ENCODE assay signal across 24 cellular contexts in genomic region chr4:73053076-73053475, GRCh38. TPM values are rescaled to one million over a fixed set of nuclear protein-coding genes. Genes with fewer than 3 reads are reported as not detected.
DNase-seq lines count a peak whose midpoint lies in the region; ATAC-seq, FAIRE-seq and TF ChIP-seq lines count a peak whose summit lies in the region.
"Had no signal": no experiment of that assay in that cellular context is flagged by ENCODE, and none has a peak within 500 bp of the region (broad histone marks: within the 10 kb centered on the region; RNA-seq: fewer than 3 reads in every experiment).

No MANE protein-coding gene starts in this region.

- H3K4me3 ChIP-seq in breast epithelium (no peak overlapping the region), astrocyte (ENCODE audit: insufficient read depth, low read depth, low read length) (no peak overlapping the region), fibroblast of mammary gland (ENCODE audit: control insufficient read depth, low read depth, low read length) (no peak overlapping the region)

- intact Hi-C loops in MCF 10A (cut with micrococcal nuclease), result no loop called here
- intact Hi-C loops in breast epithelium (cut with DNase I; ENCODE audit: low total_unique reads), result no loop called here

- DNase-seq in MCF 10A (ENCODE audit: unreplicated experiment), result peak; percentile 17
- no peak for DNase-seq in breast epithelium (ENCODE audit: low spot score in 2 of 2)
- DNase-seq in astrocyte (ENCODE audit: low read depth), result peak; percentile 13
- DNase-seq in fibroblast of mammary gland (ENCODE audit: low read depth), result peak; percentile 4
- no peak for DNase-seq in inferior parietal cortex (ENCODE audit: extremely low spot score)
- DNase-seq in NCI-H446 (lab: John Stamatoyannopoulos, UW), result no peak
- no peak for DNase-seq in immature natural killer cell
- DNase-seq: 8988T; C1 segment of cervical spinal cord; CD8-positive, alpha-beta T cell; DMS53; H9; HFFc6; KG1; NCI-H1417; NCI-H1694 treated with DMSO at 0.1 percent for 48 hours; NCI-H2081 treated with DMSO at 0.1 percent for 48 hours; NCI-H2171 treated with DMSO at 0.1 percent for 48 hours; NCI-H526 treated with DMSO at 0.1 percent for 48 hours; RPMI8226; SHP77 had no signal

- no peak overlapping the region for H2AFZ ChIP-seq in astrocyte (ENCODE audit: low read depth, low read length)

- H3K27ac ChIP-seq in breast epithelium, result no peak overlapping the region
- no peak overlapping the region for H3K27ac ChIP-seq in astrocyte (ENCODE audit: low read depth, low read length)
- H3K27ac ChIP-seq: HL-60 had no signal

- no peaks in the 10 kb centered on the region for H3K9me3 Mint-ChIP-seq in MCF 10A (ENCODE audit: unreplicated experiment)
- no peaks in the 10 kb centered on the region for H3K9me3 Mint-ChIP-seq in astrocyte (ENCODE audit: unreplicated experiment)
- H3K9me3 Mint-ChIP-seq in immature natural killer cell, result no peaks in the 10 kb centered on the region
- H3K9me3 Mint-ChIP-seq: CD8-positive, alpha-beta T cell; H9; HFFc6 had no signal

- FAIRE-seq in astrocyte (lab: Jason Lieb, UNC), result no peak
- FAIRE-seq: GM19239 had no signal

- H3K27ac Mint-ChIP-seq in MCF 10A (ENCODE audit: low read depth, unreplicated experiment), result no peak overlapping the region
- no peak overlapping the region for H3K27ac Mint-ChIP-seq in astrocyte (ENCODE audit: unreplicated experiment)
- no peak overlapping the region for H3K27ac Mint-ChIP-seq in immature natural killer cell
- H3K27ac Mint-ChIP-seq: CD8-positive, alpha-beta T cell; HFFc6 had no signal

- H3K4me3 Mint-ChIP-seq in MCF 10A (ENCODE audit: unreplicated experiment), result no peak overlapping the region
- H3K4me3 Mint-ChIP-seq in astrocyte (ENCODE audit: unreplicated experiment), result no peak overlapping the region
- H3K4me3 Mint-ChIP-seq in immature natural killer cell, result no peak overlapping the region
- H3K4me3 Mint-ChIP-seq: CD8-positive, alpha-beta T cell; H9; HFFc6 had no signal

- BruUV-seq in MCF 10A (replicated peaks; lab: Mats Ljungman, UMichigan), result no TSS peak

- H4K20me1 ChIP-seq in astrocyte (ENCODE audit: insufficient read depth, low read length), result no peaks in the 10 kb centered on the region

- POLR2A ChIA-PET in MCF 10A (lab: Yijun Ruan, JAX), result no interaction called here

- no peak for TF ChIP-seq POLR2A in breast epithelium (IDR thresholded peaks at IDR 0.05)

- H3K27me3 ChIP-seq in breast epithelium (no peaks in the 10 kb centered on the region), astrocyte (ENCODE audit: insufficient read depth, low read length) (no peaks in the 10 kb centered on the region)

- H3K4me1 ChIP-seq in breast epithelium, result no peaks in the 10 kb centered on the region
- H3K4me1 ChIP-seq in astrocyte (ENCODE audit: insufficient read depth, low read length), result no peaks in the 10 kb centered on the region

- H3K9me3 ChIP-seq in breast epithelium (no peaks in the 10 kb centered on the region), astrocyte (ENCODE audit: insufficient read depth, low read depth, low read length) (no peaks in the 10 kb centered on the region)

- H3K9ac ChIP-seq in astrocyte (ENCODE audit: low read length), result no peak overlapping the region

- peaks cover 42% of the 10 kb centered on the region for H3K36me3 Mint-ChIP-seq in MCF 10A (ENCODE audit: insufficient read depth, unreplicated experiment)
- H3K36me3 Mint-ChIP-seq in astrocyte (ENCODE audit: low read depth, unreplicated experiment), result peaks cover 5% of the 10 kb centered on the region
- H3K36me3 Mint-ChIP-seq in immature natural killer cell, result peaks cover 13 to 23% (median 15%) of the 10 kb centered on the region in 3 donors

- ATAC-seq in HG02759 (IDR thresholded peaks at IDR 0.05; ENCODE audit: unreplicated experiment), result no peak
- ATAC-seq: CD8-positive, alpha-beta T cell had no signal

- CTCF ChIA-PET in MCF 10A (lab: Yijun Ruan, JAX), result interaction anchor here (0.5 kb wide), 1 partner anchor 9 kb away, joined by 3 read pairs; no protein-coding TSS in a partner anchor

- H3K27me3 Mint-ChIP-seq in MCF 10A (ENCODE audit: insufficient read depth, unreplicated experiment) (no peaks in the 10 kb centered on the region), astrocyte (ENCODE audit: low read depth, unreplicated experiment) (no peaks in the 10 kb centered on the region), immature natural killer cell (ENCODE audit: low read depth in 3 of 3) (no peaks in the 10 kb centered on the region)

- no peaks in the 10 kb centered on the region for H3K4me1 Mint-ChIP-seq in MCF 10A (ENCODE audit: insufficient read depth, unreplicated experiment)
- H3K4me1 Mint-ChIP-seq in astrocyte (ENCODE audit: low read depth, unreplicated experiment), result no peaks in the 10 kb centered on the region
- H3K4me1 Mint-ChIP-seq in immature natural killer cell, result no peaks in the 10 kb centered on the region

- H3K36me3 ChIP-seq in breast epithelium, result peaks cover 3% of the 10 kb centered on the region
- peaks cover 16% of the 10 kb centered on the region for H3K36me3 ChIP-seq in astrocyte (ENCODE audit: insufficient read depth, low read length)

- TF ChIP-seq CTCF in MCF 10A (IDR thresholded peaks at IDR 0.05; ENCODE audit: unreplicated experiment) (no peak), breast epithelium (IDR thresholded peaks at IDR 0.05) (no peak), astrocyte (IDR thresholded peaks at IDR 0.05; ENCODE audit: insufficient read depth, low read depth, low read length) (no peak), fibroblast of mammary gland (conservative IDR thresholded peaks at IDR 0.05; ENCODE audit: control insufficient read depth, insufficient read depth, low read depth, low read length) (no peak)

- no peak overlapping the region for H3K4me2 ChIP-seq in astrocyte (ENCODE audit: low read length)

- H3K79me2 ChIP-seq in astrocyte (ENCODE audit: insufficient read depth, low read length), result no peaks in the 10 kb centered on the region

RNA-seq across cellular contexts. Expression of gene COX18, which starts 16.4 kb away (rescaled TPM):
- total RNA-seq in MCF 10A (2022) (19.1 and 19.7 TPM in 2 replicates), breast epithelium (10 to 100 TPM; 18.0 to 33.4 (median 19.0) TPM), astrocyte (9.3 and 10.8 TPM in 2 replicates)
- 1 to 10 TPM; 4.9 to 6.7 (median 4.9) TPM for polyA plus RNA-seq in immature natural killer cell

Comparison
In these comparisons a context has a peak if more than half of its experiments do, and no peak if none do; other contexts are left out.
1. DNase-seq: peak in MCF 10A (single experiment), astrocyte (single experiment) and fibroblast of mammary gland (single experiment); none in breast epithelium (0 of 2), inferior parietal cortex (single experiment), NCI-H446 (0 of 2) and immature natural killer cell (0 of 3).